ENCODE assay signal across 1 cellular context in the genomic region with DNA sequence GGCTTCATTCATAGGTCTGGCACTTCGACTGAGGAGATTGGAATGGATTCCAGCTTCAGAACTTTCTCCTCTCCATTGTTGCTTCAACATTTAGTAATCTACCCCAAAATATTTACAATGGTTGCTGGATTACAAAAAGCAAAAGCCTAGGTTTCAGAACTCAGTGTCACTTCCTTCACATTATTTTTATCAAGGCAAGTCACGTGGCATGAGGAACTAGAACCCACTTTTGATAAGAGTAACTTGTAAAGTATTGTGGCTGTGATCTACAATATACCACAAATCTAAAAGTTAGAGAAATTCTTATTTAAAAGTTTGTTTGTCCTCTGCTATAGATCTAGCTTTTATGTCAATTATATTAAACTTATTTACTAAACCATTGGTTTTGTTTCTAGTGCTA.
TF ChIP-seq lines count a peak whose summit lies in the region.

No MANE protein-coding gene starts in this region.

TF ChIP-seq in SK-N-SH, 30 proteins besides CTCF, POLR2A, EP300 and RAD21:
- TF ChIP-seq FOXJ3 (CRISPR knock-in tag; IDR thresholded peaks at IDR 0.05) = no peak
- no peak for TF ChIP-seq RXRA (IDR thresholded peaks at IDR 0.05; ENCODE audit: borderline replicate concordance, low read depth)
- no peak for TF ChIP-seq TCF12 (IDR thresholded peaks at IDR 0.05)
- no peak for TF ChIP-seq RCOR1 (IDR thresholded peaks at IDR 0.05; ENCODE audit: low read length)
- no peak for TF ChIP-seq MXI1 (IDR thresholded peaks at IDR 0.05; ENCODE audit: low read depth, low read length)
- no peak for TF ChIP-seq NRF1 (IDR thresholded peaks at IDR 0.05; ENCODE audit: low read depth, low read length)
- TF ChIP-seq MEF2A (IDR thresholded peaks at IDR 0.05; ENCODE audit: borderline replicate concordance, low read depth) = no peak
- no peak for TF ChIP-seq FOSL2 (IDR thresholded peaks at IDR 0.05; ENCODE audit: borderline replicate concordance, low read depth)
